10 cellular contexts compared by ENCODE assay signal in the genomic region with DNA sequence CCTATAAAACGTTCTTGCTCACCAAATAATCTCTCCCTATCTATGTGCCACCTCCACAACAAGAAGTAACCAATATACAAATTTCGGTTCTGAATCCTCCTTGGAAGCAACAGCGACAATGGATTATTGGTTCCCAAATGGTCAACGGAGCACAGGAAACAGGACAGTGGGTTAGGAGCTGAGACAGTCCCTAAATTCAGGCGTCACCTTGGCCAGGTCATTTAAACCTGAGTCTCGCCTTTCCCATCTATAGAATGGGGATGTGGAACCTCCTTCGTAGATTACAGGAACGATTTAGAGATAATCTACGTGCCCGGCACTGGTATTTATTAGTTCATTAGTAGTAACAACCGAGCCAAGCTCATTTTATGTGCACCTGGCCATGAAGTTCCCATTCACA. TPM values are rescaled to one million over a fixed set of nuclear protein-coding genes. Genes with fewer than 3 reads are reported as not detected.
DNase-seq lines count a peak whose midpoint lies in the region; ATAC-seq and TF ChIP-seq lines count a peak whose summit lies in the region.
"Had no signal": no experiment of that assay in that cellular context is flagged by ENCODE, and none has a peak within 500 bp of the region (broad histone marks: within the 10 kb centered on the region; RNA-seq: fewer than 3 reads in every experiment).

No MANE protein-coding gene starts in this region.

- no peak overlapping the region for H3K23ac ChIP-seq in trophoblast cell (ENCODE audit: low read length)

- POLR2A ChIA-PET in Panc1 (lab: Charles Lee) (no interaction called here), GM10248 (lab: Yijun Ruan, JAX) (no interaction called here)

- ATAC-seq in Panc1, result no peak

- H3K9me3 ChIP-seq in Panc1 (ENCODE audit: control insufficient read depth, insufficient read depth, low read depth, low read length) (no peaks in the 10 kb centered on the region), esophagus squamous epithelium (no peaks in the 10 kb centered on the region), trophoblast cell (ENCODE audit: insufficient read depth, low read depth, low read length) (no peaks in the 10 kb centered on the region)

- H2BK120ac ChIP-seq in trophoblast cell (ENCODE audit: insufficient read depth, low read length, poor library complexity), result no peak overlapping the region

- TSS peak; percentile 91 for BruUV-seq in Panc1 (replicated peaks; lab: Mats Ljungman, UMichigan)

- peak overlapping the region; percentile 86 for H3K27ac ChIP-seq in Panc1 (ENCODE audit: low read length)
- H3K27ac ChIP-seq in esophagus squamous epithelium, result peak overlapping the region in 1 of 4 donors; percentile 88
- no peak overlapping the region for H3K27ac ChIP-seq in trophoblast cell (ENCODE audit: low read depth, low read length)

- TF ChIP-seq CTCF in GM12864 (IDR thresholded peaks at IDR 0.05; ENCODE audit: low read depth, low read length, missing control alignments), result no peak
- no peak for TF ChIP-seq CTCF in Panc1 (IDR thresholded peaks at IDR 0.05)
- TF ChIP-seq CTCF in esophagus squamous epithelium (IDR thresholded peaks at IDR 0.05), result no peak
- no peak for TF ChIP-seq CTCF in GM10248 (IDR thresholded peaks at IDR 0.05; ENCODE audit: control extremely low read depth, extremely low read depth, low read depth, missing control alignments)

- H3K36me3 ChIP-seq in Panc1 (ENCODE audit: control insufficient read depth, insufficient read depth, low read length), result no peaks in the 10 kb centered on the region; the same call in none of the 2 replicates
- no peaks in the 10 kb centered on the region for H3K36me3 ChIP-seq in esophagus squamous epithelium
- H3K36me3 ChIP-seq in trophoblast cell (ENCODE audit: control insufficient read depth in 1 of 2, insufficient read depth in 2 of 2, low read length in 2 of 2), result no peaks in the 10 kb centered on the region

- no peak overlapping the region for H3K9ac ChIP-seq in trophoblast cell (ENCODE audit: low read length)

- H4K12ac ChIP-seq in trophoblast cell (ENCODE audit: low read depth, low read length), result no peak overlapping the region

- 64 to 75% methylated on average over 11 of the region's 11 CpGs for WGBS in esophagus squamous epithelium, 2 donors
- WGBS in trophoblast cell (ENCODE audit: extremely low coverage, insufficient coverage, insufficient read length), result no CpG with 5 or more reads among the region's 11 CpGs

- H4K91ac ChIP-seq in trophoblast cell (ENCODE audit: low read depth, low read length), result no peak overlapping the region

- H3K4me1 ChIP-seq in Panc1 (ENCODE audit: control insufficient read depth, insufficient read depth, low read length) (peaks cover 27% of the 10 kb centered on the region), esophagus squamous epithelium (peaks cover 11 to 37% (median 14%) of the 10 kb centered on the region in 3 donors), trophoblast cell (ENCODE audit: control insufficient read depth in 1 of 2, insufficient read depth in 2 of 2, low read length in 2 of 2) (peaks cover 4 to 6% of the 10 kb centered on the region in 2 experiments)

- CTCF ChIA-PET in Panc1 (lab: Charles Lee), result no interaction called here
- CTCF ChIA-PET in GM10248 (lab: Yijun Ruan, JAX), result no interaction called here

- H2BK12ac ChIP-seq in trophoblast cell (ENCODE audit: low read length), result no peak overlapping the region

- H3K27me3 ChIP-seq in Panc1 (ENCODE audit: control insufficient read depth, insufficient read depth, low read length) (no peaks in the 10 kb centered on the region), esophagus squamous epithelium (no peaks in the 10 kb centered on the region), trophoblast cell (ENCODE audit: insufficient read depth, low read length) (peaks cover 3% of the 10 kb centered on the region)

- in situ Hi-C loops in Panc1 (cut with HindIII; ENCODE audit: low pct_unique_long_range_greater_than_20kb, low sequenced_read_pairs), result no loop called here

- no peak overlapping the region for H2BK5ac ChIP-seq in trophoblast cell (ENCODE audit: low read depth, low read length, poor library complexity)

- H4K8ac ChIP-seq in trophoblast cell (ENCODE audit: low read depth, low read length), result no peak overlapping the region

- H2AFZ ChIP-seq in trophoblast cell (ENCODE audit: insufficient read depth, low read length, poor library complexity), result no peak overlapping the region

- DNase-seq in GM12864 (ENCODE audit: low read depth) (no peak), Panc1 (ENCODE audit: low read depth, low spot score) (no peak), esophagus squamous epithelium (lab: John Stamatoyannopoulos, UW) (no peak), trophoblast cell (no peak), OCI-M2 (lab: John Stamatoyannopoulos, UW; ENCODE audit: unreplicated experiment) (no peak), GM10248 (ENCODE audit: extremely low spot score) (no peak), NCI-H2081 treated with DMSO at 0.1 percent for 48 hours (lab: John Stamatoyannopoulos, UW) (no peak)
- DNase-seq in stimulated activated CD8-positive, alpha-beta memory T cell treated with anti-CD3 and anti-CD28 coated beads, Interleukin-4, amount 100 ng/mL, for 48 hours, result no peak
- DNase-seq: effector CD4-positive, alpha-beta T cell; NCI-H1930 had no signal

- intact Hi-C loops in Panc1 (cut with micrococcal nuclease; ENCODE audit: unreplicated experiment) (no loop called here), esophagus squamous epithelium (cut with DNase I) (no loop called here)

- no peak overlapping the region for H3K18ac ChIP-seq in trophoblast cell (ENCODE audit: low read length)

- no peak overlapping the region for H2AK5ac ChIP-seq in trophoblast cell (ENCODE audit: low read length)

- TF ChIP-seq POLR2A in esophagus squamous epithelium (IDR thresholded peaks at IDR 0.05), result no peak

- peak overlapping the region; percentile 97 for H3K4me2 ChIP-seq in trophoblast cell (ENCODE audit: low read length)

- peak overlapping the region; percentile 57 for H3K4ac ChIP-seq in trophoblast cell (ENCODE audit: low read depth, low read length)

- peak overlapping the region; percentile 78 for H3K4me3 ChIP-seq in GM12864 (ENCODE audit: low read depth, low read length)
- peak overlapping the region; percentile 91 to 98 for H3K4me3 ChIP-seq in Panc1 (ENCODE audit: low read depth in 2 of 2, low read length in 2 of 2)
- peak overlapping the region; percentile 66 to 92 (median 74) for H3K4me3 ChIP-seq in esophagus squamous epithelium
- H3K4me3 ChIP-seq in trophoblast cell (ENCODE audit: low read depth, low read length), result no peak overlapping the region

- H3K14ac ChIP-seq in trophoblast cell (ENCODE audit: low read length), result no peak overlapping the region

- H3K79me1 ChIP-seq in trophoblast cell (ENCODE audit: low read length), result peaks cover 5% of the 10 kb centered on the region

- no peaks in the 10 kb centered on the region for H3K79me2 ChIP-seq in trophoblast cell (ENCODE audit: control insufficient read depth, insufficient read depth, low read length, poor library complexity)

RNA-seq across cellular contexts. Expression of a gene that starts 1.1 kb away (rescaled TPM):
- total RNA-seq in Panc1 (2021; ENCODE audit: unreplicated experiment) (24.9 TPM), esophagus squamous epithelium (10 to 100 TPM in 1 of 4 donors, 1 to 10 TPM in 3; 4.7 to 32.2 (median 5.8) TPM)
- 5.7 TPM for polyA plus RNA-seq in Panc1 (2012; ENCODE audit: insufficient read length)
- 5.9 and 6.1 TPM in 2 replicates for polyA plus RNA-seq in trophoblast cell (2013)
